Comparison of ENCODE assay signal across 20 cellular contexts in the genomic region with DNA sequence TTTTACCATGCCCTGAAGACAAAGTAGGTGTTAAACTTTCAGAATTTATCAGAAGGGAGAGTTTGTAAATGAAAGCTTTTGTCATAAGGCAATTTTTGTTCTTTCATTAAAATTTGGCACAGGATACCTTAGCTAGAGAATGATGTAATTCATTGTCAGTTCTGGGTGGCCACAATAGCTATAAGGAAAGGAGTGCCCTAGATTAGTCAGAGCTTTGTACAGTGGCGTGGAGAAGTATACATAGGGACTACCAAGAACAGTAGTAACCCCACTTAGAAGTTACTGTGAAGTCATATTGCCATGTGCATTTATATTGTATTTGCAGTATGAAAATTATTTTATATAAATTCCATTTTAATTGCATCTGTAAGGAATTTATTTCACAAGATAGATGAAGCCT.
DNase-seq lines count a peak whose midpoint lies in the region; ATAC-seq and TF ChIP-seq lines count a peak whose summit lies in the region.
"Had no signal": no experiment of that assay in that cellular context is flagged by ENCODE, and none has a peak within 500 bp of the region (broad histone marks: within the 10 kb centered on the region; RNA-seq: fewer than 3 reads in every experiment).

No MANE protein-coding gene starts in this region.

- H3K36me3 ChIP-seq in right lobe of liver, result no peaks in the 10 kb centered on the region
- H3K36me3 ChIP-seq: stomach had no signal

- H3K27me3 ChIP-seq in right lobe of liver, result no peaks in the 10 kb centered on the region
- H3K27me3 ChIP-seq: stomach had no signal

- 33% methylated on average over 1 of the region's 1 CpG for WGBS in right lobe of liver (ENCODE audit: insufficient coverage, low coverage, low lambda C conversion rate, missing lambda C conversion rate)

- no peaks in the 10 kb centered on the region for H3K4me1 ChIP-seq in right lobe of liver
- H3K4me1 ChIP-seq: psoas muscle, stomach had no signal

- H3K27ac ChIP-seq in right lobe of liver, result no peak overlapping the region
- H3K27ac ChIP-seq: HL-60, KMS-11, psoas muscle, stomach had no signal

- intact Hi-C loops in right lobe of liver (cut with DNase I), result no loop called here

- H3K4me3 ChIP-seq in cardiac fibroblast (replicated peaks in 1 of 2; ENCODE audit: low read depth in 2 of 2, low read length in 2 of 2) (no peak overlapping the region), right lobe of liver (no peak overlapping the region)
- H3K4me3 ChIP-seq: psoas muscle, stomach had no signal

- TF ChIP-seq CTCF in cardiac fibroblast (IDR thresholded peaks at IDR 0.05; ENCODE audit: low read depth, low read length) (no peak), right lobe of liver (IDR thresholded peaks at IDR 0.05) (no peak)

- no peak for TF ChIP-seq POLR2A in right lobe of liver (IDR thresholded peaks at IDR 0.05)

- no peak for ATAC-seq in right lobe of liver
- ATAC-seq: psoas muscle, SK-N-SH treated with all-trans-retinoic acid at 6 μM for 48 hours had no signal

- no peaks in the 10 kb centered on the region for H3K9me3 ChIP-seq in right lobe of liver
- H3K9me3 ChIP-seq: psoas muscle, stomach had no signal

- DNase-seq in DMS53 (lab: John Stamatoyannopoulos, UW), result peak; percentile 5
- no peak for DNase-seq in DMS53 treated with DMSO at 0.1 percent for 48 hours (lab: John Stamatoyannopoulos, UW; ENCODE audit: unreplicated experiment)
- DNase-seq in NCI-H226, result peak; percentile 14
- peak; percentile 38 to 68 for DNase-seq in cardiac fibroblast (ENCODE audit: low read depth in 2 of 2)
- peak; percentile 52 for DNase-seq in iris pigment epithelial cell (ENCODE audit: low read depth)
- no peak for DNase-seq in NCI-H345 treated with DMSO at 0.1 percent for 48 hours (lab: John Stamatoyannopoulos, UW; ENCODE audit: unreplicated experiment)
- DNase-seq in stimulated activated CD4-positive, alpha-beta T cell treated with anti-CD3 and anti-CD28 coated beads, Interleukin-2, amount 100 ng/mL, for 48 hours, result no peak
- DNase-seq in right lobe of liver, result no peak
- DNase-seq: 8988T; activated CD4-positive, alpha-beta memory T cell treated with anti-CD3 and anti-CD28 coated beads for 36 hours; C1 segment of cervical spinal cord; GOT3; mesenchymal stem cell; NCI-H1436; NCI-H446; psoas muscle; stomach had no signal

Comparison
In these comparisons a context has a peak if more than half of its experiments do, and no peak if none do; other contexts are left out.
1. DNase-seq: peak in DMS53 (single experiment), NCI-H226 (single experiment), cardiac fibroblast (2 of 2) and iris pigment epithelial cell (single experiment); none in DMS53 treated with DMSO at 0.1 percent for 48 hours (single experiment), NCI-H345 treated with DMSO at 0.1 percent for 48 hours (single experiment), stimulated activated CD4-positive, alpha-beta T cell treated with anti-CD3 and anti-CD28 coated beads, Interleukin-2, amount 100 ng/mL, for 48 hours (0 of 2) and right lobe of liver (0 of 3).